ENCODE assay signal across 17 cellular contexts in the genomic region with DNA sequence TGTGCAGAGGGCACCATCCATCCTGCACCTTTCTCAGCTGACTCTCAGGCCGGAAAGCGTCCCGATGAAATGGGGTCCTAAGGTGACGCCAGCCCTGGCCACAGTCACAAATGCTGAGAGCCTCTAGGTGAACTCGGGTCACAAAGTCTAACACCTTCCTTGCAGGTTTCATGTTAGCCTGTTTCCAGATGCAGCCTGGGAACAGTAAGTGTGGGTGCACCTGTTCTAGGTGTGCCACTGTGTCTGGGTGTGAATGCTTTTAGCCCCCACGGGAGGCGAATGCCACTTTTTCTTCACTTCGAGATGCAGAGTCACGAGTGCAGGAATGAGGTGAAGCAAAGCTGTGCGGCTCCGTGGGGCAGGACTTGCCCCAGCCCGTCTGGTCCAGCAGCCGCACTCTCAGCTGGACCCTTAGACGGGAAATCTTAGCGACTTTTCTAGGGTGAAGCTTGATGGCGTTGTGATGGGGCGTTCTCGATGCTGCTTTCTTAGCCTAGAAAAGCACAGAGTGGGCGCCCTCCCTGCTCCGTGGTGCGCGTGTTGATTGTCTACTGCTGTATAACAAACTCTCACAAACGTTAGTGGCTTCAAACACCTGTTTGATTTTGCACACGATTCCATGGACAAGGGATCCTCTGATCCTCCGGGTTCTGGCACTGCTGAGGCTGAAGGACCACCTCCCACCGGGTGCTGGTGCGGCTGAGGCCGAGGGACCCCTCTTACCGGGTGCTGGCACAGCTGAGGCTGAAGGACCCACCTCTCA. TPM values are rescaled to one million over a fixed set of nuclear protein-coding genes. Genes with fewer than 3 reads are reported as not detected.
DNase-seq lines count a peak whose midpoint lies in the region; ATAC-seq and TF ChIP-seq lines count a peak whose summit lies in the region.
"Had no signal": no experiment of that assay in that cellular context is flagged by ENCODE, and none has a peak within 500 bp of the region (broad histone marks: within the 10 kb centered on the region; RNA-seq: fewer than 3 reads in every experiment).

No MANE protein-coding gene starts in this region.

- ATAC-seq in upper lobe of right lung (peak; percentile 17), left cardiac atrium (no peak)

- no peaks in the 10 kb centered on the region for H3K36me3 Mint-ChIP-seq in activated CD4-positive, alpha-beta T cell treated with anti-CD3 and anti-CD28 coated beads, Interleukin-2, amount 10 ng/mL, durations not matched to agents 24 days and 14 days (ENCODE audit: low read depth)
- no peaks in the 10 kb centered on the region for H3K36me3 Mint-ChIP-seq in activated CD4-positive, alpha-beta T cell treated with anti-CD3 and anti-CD28 coated beads, Interleukin-2, amount 10 ng/mL, durations not matched to agents 7 days and 5 days (ENCODE audit: low read depth)
- H3K36me3 Mint-ChIP-seq: CD4-positive, alpha-beta memory T cell; IgD-negative memory B cell had no signal

- peaks cover 0 to 7% (median 0%) of the 10 kb centered on the region in 4 donors for H3K27me3 ChIP-seq in esophagus muscularis mucosa
- H3K27me3 ChIP-seq in upper lobe of right lung: no peaks in the 10 kb centered on the region
- H3K27me3 ChIP-seq in Peyer's patch: no peaks in the 10 kb centered on the region

- H3K9me3 ChIP-seq in esophagus muscularis mucosa: no peaks in the 10 kb centered on the region
- no peaks in the 10 kb centered on the region for H3K9me3 ChIP-seq in upper lobe of right lung
- H3K9me3 ChIP-seq in Peyer's patch: no peaks in the 10 kb centered on the region
- H3K9me3 ChIP-seq: HAP-1 had no signal

- DNase-seq in activated CD4-positive, alpha-beta T cell treated with anti-CD3 and anti-CD28 coated beads, Interleukin-2, amount 10 ng/mL, durations not matched to agents 24 days and 14 days: peak; percentile 48
- no peak for DNase-seq in activated CD4-positive, alpha-beta T cell treated with anti-CD3 and anti-CD28 coated beads, Interleukin-2, amount 10 ng/mL, durations not matched to agents 7 days and 5 days
- DNase-seq in HEK293T (ENCODE audit: extremely low spot score): peak; percentile 5
- DNase-seq in esophagus muscularis mucosa (ENCODE audit: extremely low spot score): peak; percentile 86
- DNase-seq in upper lobe of right lung: no peak
- no peak for DNase-seq in Peyer's patch
- DNase-seq in left cardiac atrium: no peak
- DNase-seq in lower leg skin (ENCODE audit: low spot score in 2 of 2): no peak
- DNase-seq: 8988T; CD4-positive, alpha-beta memory T cell; DMS79; EL; GOT3 had no signal

- TF ChIP-seq POLR2A in esophagus muscularis mucosa (IDR thresholded peaks at IDR 0.05; ENCODE audit: low read depth) (no peak), Peyer's patch (IDR thresholded peaks at IDR 0.05) (no peak), lower leg skin (IDR thresholded peaks at IDR 0.05) (no peak)

- no peaks in the 10 kb centered on the region for H3K9me3 Mint-ChIP-seq in activated CD4-positive, alpha-beta T cell treated with anti-CD3 and anti-CD28 coated beads, Interleukin-2, amount 10 ng/mL, durations not matched to agents 24 days and 14 days
- H3K9me3 Mint-ChIP-seq in activated CD4-positive, alpha-beta T cell treated with anti-CD3 and anti-CD28 coated beads, Interleukin-2, amount 10 ng/mL, durations not matched to agents 7 days and 5 days: no peaks in the 10 kb centered on the region
- H3K9me3 Mint-ChIP-seq: IgD-negative memory B cell had no signal

- H3K4me3 ChIP-seq in esophagus muscularis mucosa (no peak overlapping the region), upper lobe of right lung (no peak overlapping the region), Peyer's patch (no peak overlapping the region), lower leg skin (ENCODE audit: low read depth, poor library complexity, severe bottlenecking) (no peak overlapping the region)
- H3K4me3 ChIP-seq: HAP-1 had no signal

- POLR2A ChIA-PET in activated CD4-positive, alpha-beta T cell treated with anti-CD3 and anti-CD28 coated beads, Interleukin-2, amount 10 ng/mL, durations not matched to agents 7 days and 5 days (lab: Charles Lee): no interaction called here
- POLR2A ChIA-PET in HEK293T (lab: Yijun Ruan, JAX): no interaction called here

- H3K36me3 ChIP-seq in esophagus muscularis mucosa (no peaks in the 10 kb centered on the region), upper lobe of right lung (no peaks in the 10 kb centered on the region), Peyer's patch (no peaks in the 10 kb centered on the region)
- H3K36me3 ChIP-seq: HAP-1 had no signal

- CTCF ChIA-PET in activated CD4-positive, alpha-beta T cell treated with anti-CD3 and anti-CD28 coated beads, Interleukin-2, amount 10 ng/mL, durations not matched to agents 7 days and 5 days (lab: Charles Lee): no interaction called here
- CTCF ChIA-PET in HEK293T (lab: Yijun Ruan, JAX): no interaction called here

- H3K4me1 ChIP-seq in esophagus muscularis mucosa: no peaks in the 10 kb centered on the region
- H3K4me1 ChIP-seq in upper lobe of right lung: no peaks in the 10 kb centered on the region
- no peaks in the 10 kb centered on the region for H3K4me1 ChIP-seq in Peyer's patch
- H3K4me1 ChIP-seq: HAP-1 had no signal

- no peak overlapping the region for H3K27ac ChIP-seq in esophagus muscularis mucosa (replicated peaks in 1 of 4)
- H3K27ac ChIP-seq in upper lobe of right lung: no peak overlapping the region
- H3K27ac ChIP-seq in Peyer's patch: no peak overlapping the region
- H3K27ac ChIP-seq: C4-2B had no signal

- intact Hi-C loops in activated CD4-positive, alpha-beta T cell treated with anti-CD3 and anti-CD28 coated beads, Interleukin-2, amount 10 ng/mL, durations not matched to agents 24 days and 14 days (cut with micrococcal nuclease): no loop called here
- intact Hi-C loops in esophagus muscularis mucosa (cut with DNase I) (no loop called here), upper lobe of right lung (cut with DNase I) (no loop called here), left cardiac atrium (cut with DNase I) (no loop called here), lower leg skin (cut with DNase I; ENCODE audit: low total_unique reads) (no loop called here)

- H3K4me1 Mint-ChIP-seq in activated CD4-positive, alpha-beta T cell treated with anti-CD3 and anti-CD28 coated beads, Interleukin-2, amount 10 ng/mL, durations not matched to agents 24 days and 14 days: no peaks in the 10 kb centered on the region
- no peaks in the 10 kb centered on the region for H3K4me1 Mint-ChIP-seq in activated CD4-positive, alpha-beta T cell treated with anti-CD3 and anti-CD28 coated beads, Interleukin-2, amount 10 ng/mL, durations not matched to agents 7 days and 5 days
- H3K4me1 Mint-ChIP-seq: CD4-positive, alpha-beta memory T cell; IgD-negative memory B cell had no signal

- no peak for TF ChIP-seq EP300 in esophagus muscularis mucosa (IDR thresholded peaks at IDR 0.05)

- TF ChIP-seq CTCF in esophagus muscularis mucosa (IDR thresholded peaks at IDR 0.05) (no peak), upper lobe of right lung (IDR thresholded peaks at IDR 0.05) (no peak), Peyer's patch (IDR thresholded peaks at IDR 0.05) (no peak), lower leg skin (IDR thresholded peaks at IDR 0.05) (no peak)

- H3K4me3 Mint-ChIP-seq in activated CD4-positive, alpha-beta T cell treated with anti-CD3 and anti-CD28 coated beads, Interleukin-2, amount 10 ng/mL, durations not matched to agents 24 days and 14 days: no peak overlapping the region
- H3K4me3 Mint-ChIP-seq in activated CD4-positive, alpha-beta T cell treated with anti-CD3 and anti-CD28 coated beads, Interleukin-2, amount 10 ng/mL, durations not matched to agents 7 days and 5 days: no peak overlapping the region
- H3K4me3 Mint-ChIP-seq: CD4-positive, alpha-beta memory T cell; IgD-negative memory B cell had no signal

- 93% methylated on average over 29 of the region's 29 CpGs for WGBS in esophagus muscularis mucosa
- 88 to 91% methylated on average over 29 of the region's 29 CpGs for WGBS in lower leg skin, 2 donors

- H3K27me3 Mint-ChIP-seq in activated CD4-positive, alpha-beta T cell treated with anti-CD3 and anti-CD28 coated beads, Interleukin-2, amount 10 ng/mL, durations not matched to agents 24 days and 14 days: peaks cover 1% of the 10 kb centered on the region
- H3K27me3 Mint-ChIP-seq in activated CD4-positive, alpha-beta T cell treated with anti-CD3 and anti-CD28 coated beads, Interleukin-2, amount 10 ng/mL, durations not matched to agents 7 days and 5 days: peaks cover 4% of the 10 kb centered on the region

- no peak overlapping the region for H3K27ac Mint-ChIP-seq in activated CD4-positive, alpha-beta T cell treated with anti-CD3 and anti-CD28 coated beads, Interleukin-2, amount 10 ng/mL, durations not matched to agents 24 days and 14 days
- H3K27ac Mint-ChIP-seq in activated CD4-positive, alpha-beta T cell treated with anti-CD3 and anti-CD28 coated beads, Interleukin-2, amount 10 ng/mL, durations not matched to agents 7 days and 5 days: no peak overlapping the region
- H3K27ac Mint-ChIP-seq: CD4-positive, alpha-beta memory T cell; IgD-negative memory B cell had no signal

TF ChIP-seq in HEK293T, 16 proteins besides CTCF, POLR2A, EP300 and RAD21 (continues in another document):
- no peak for TF ChIP-seq FOXA1 (IDR thresholded peaks at IDR 0.05)
- TF ChIP-seq NFRKB (IDR thresholded peaks at IDR 0.05): no peak
- no peak for TF ChIP-seq ARNT (IDR thresholded peaks at IDR 0.05)
- no peak for TF ChIP-seq BHLHE40 (IDR thresholded peaks at IDR 0.05; ENCODE audit: borderline replicate concordance)
- TF ChIP-seq ZNF384 (IDR thresholded peaks at IDR 0.05): no peak
- no peak for TF ChIP-seq L3MBTL2 (conservative IDR thresholded peaks at IDR 0.05)
- no peak for TF ChIP-seq SP1 (IDR thresholded peaks at IDR 0.05)
- TF ChIP-seq HDGF (IDR thresholded peaks at IDR 0.05; ENCODE audit: borderline replicate concordance): no peak
- TF ChIP-seq LEF1 (IDR thresholded peaks at IDR 0.05; ENCODE audit: borderline replicate concordance): no peak
- no peak for TF ChIP-seq FOXM1 (IDR thresholded peaks at IDR 0.05; ENCODE audit: borderline replicate concordance)

RNA-seq across cellular contexts. Expression of a gene that starts 13.6 kb away (rescaled TPM):
- total RNA-seq in activated CD4-positive, alpha-beta T cell treated with anti-CD3 and anti-CD28 coated beads, Interleukin-2, amount 10 ng/mL, durations not matched to agents 24 days and 14 days: 1.6 and 1.7 TPM in 2 replicates
- not detected for total RNA-seq in activated CD4-positive, alpha-beta T cell treated with anti-CD3 and anti-CD28 coated beads, Interleukin-2, amount 10 ng/mL, durations not matched to agents 7 days and 5 days
- total RNA-seq in esophagus muscularis mucosa: 10 to 100 TPM in 2 of 4 donors, 1 to 10 TPM in 2; 9.3 to 16.6 (median 12.1) TPM
- 4.5 TPM for total RNA-seq in upper lobe of right lung
- total RNA-seq in Peyer's patch: 1 to 10 TPM in 3 of 4 donors, under 1 TPM in 1; 0.53 to 2.5 (median 1.8) TPM
- total RNA-seq in left cardiac atrium: 1 to 10 TPM; 6.3 to 8.5 TPM
- total RNA-seq in lower leg skin: under 1 TPM in 3 of 4 donors, not detected in 1; 0.32 to 0.34 (median 0.32) TPM
- total RNA-seq: HT1080 had no signal

Comparison
In these comparisons a context has a peak if more than half of its experiments do, and no peak if none do; other contexts are left out.
1. DNase-seq: peak in activated CD4-positive, alpha-beta T cell treated with anti-CD3 and anti-CD28 coated beads, Interleukin-2, amount 10 ng/mL, durations not matched to agents 24 days and 14 days (single experiment), HEK293T (single experiment) and esophagus muscularis mucosa (single experiment); none in activated CD4-positive, alpha-beta T cell treated with anti-CD3 and anti-CD28 coated beads, Interleukin-2, amount 10 ng/mL, durations not matched to agents 7 days and 5 days (single experiment), upper lobe of right lung (single experiment), Peyer's patch (0 of 3), left cardiac atrium (single experiment) and lower leg skin (0 of 2).